In genomic region chr5:67315802-67316103, GRCh38 we compare ENCODE assay signal across 2 cellular contexts.
TF ChIP-seq lines count a peak whose summit lies in the region.

No MANE protein-coding gene starts in this region.

TF ChIP-seq in SK-N-SH, 30 proteins besides CTCF, POLR2A, EP300 and RAD21 (continued from another document):
- TF ChIP-seq SMC3 (IDR thresholded peaks at IDR 0.05; ENCODE audit: low read depth, low read length) = no peak
- TF ChIP-seq FOXM1 (IDR thresholded peaks at IDR 0.05; ENCODE audit: low read depth) = no peak
- TF ChIP-seq MXI1 (IDR thresholded peaks at IDR 0.05; ENCODE audit: low read depth, low read length) = no peak
- no peak for TF ChIP-seq TEAD4 (IDR thresholded peaks at IDR 0.05; ENCODE audit: borderline replicate concordance, insufficient read depth)
- no peak for TF ChIP-seq JUND (IDR thresholded peaks at IDR 0.05)
- TF ChIP-seq, protein P1, sequence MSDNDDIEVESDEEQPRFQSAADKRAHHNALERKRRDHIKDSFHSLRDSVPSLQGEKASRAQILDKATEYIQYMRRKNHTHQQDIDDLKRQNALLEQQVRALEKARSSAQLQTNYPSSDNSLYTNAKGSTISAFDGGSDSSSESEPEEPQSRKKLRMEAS (IDR thresholded peaks at IDR 0.05; ENCODE audit: low read depth) = no peak

TF ChIP-seq in SK-N-SH treated with all-trans-retinoic acid at 6 μM for 48 hours, 23 proteins besides CTCF, POLR2A, EP300 and RAD21 (continued from another document):
- TF ChIP-seq POU6F1 (CRISPR knock-in tag; IDR thresholded peaks at IDR 0.05; ENCODE audit: borderline replicate concordance, low read depth) (no peak), ZFP3 (CRISPR knock-in tag; IDR thresholded peaks at IDR 0.05) (no peak), CSDC2 (CRISPR knock-in tag; IDR thresholded peaks at IDR 0.05) (no peak), ZFP30 (CRISPR knock-in tag; IDR thresholded peaks at IDR 0.05) (no peak), TOX (CRISPR knock-in tag; IDR thresholded peaks at IDR 0.05; ENCODE audit: borderline replicate concordance) (no peak), PPARA (CRISPR knock-in tag; IDR thresholded peaks at IDR 0.05; ENCODE audit: borderline replicate concordance) (no peak), ZC3H10 (CRISPR knock-in tag; IDR thresholded peaks at IDR 0.05) (no peak)
- TF ChIP-seq, protein P2, sequence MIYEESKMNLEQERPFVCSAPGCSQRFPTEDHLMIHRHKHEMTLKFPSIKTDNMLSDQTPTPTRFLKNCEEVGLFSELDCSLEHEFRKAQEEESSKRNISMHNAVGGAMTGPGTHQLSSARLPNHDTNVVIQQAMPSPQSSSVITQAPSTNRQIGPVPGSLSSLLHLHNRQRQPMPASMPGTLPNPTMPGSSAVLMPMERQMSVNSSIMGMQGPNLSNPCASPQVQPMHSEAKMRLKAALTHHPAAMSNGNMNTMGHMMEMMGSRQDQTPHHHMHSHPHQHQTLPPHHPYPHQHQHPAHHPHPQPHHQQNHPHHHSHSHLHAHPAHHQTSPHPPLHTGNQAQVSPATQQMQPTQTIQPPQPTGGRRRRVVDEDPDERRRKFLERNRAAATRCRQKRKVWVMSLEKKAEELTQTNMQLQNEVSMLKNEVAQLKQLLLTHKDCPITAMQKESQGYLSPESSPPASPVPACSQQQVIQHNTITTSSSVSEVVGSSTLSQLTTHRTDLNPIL (CRISPR knock-in tag; IDR thresholded peaks at IDR 0.05; ENCODE audit: low read depth) = no peak
